Comparison of ENCODE assay signal across 8 cellular contexts in the genomic region with DNA sequence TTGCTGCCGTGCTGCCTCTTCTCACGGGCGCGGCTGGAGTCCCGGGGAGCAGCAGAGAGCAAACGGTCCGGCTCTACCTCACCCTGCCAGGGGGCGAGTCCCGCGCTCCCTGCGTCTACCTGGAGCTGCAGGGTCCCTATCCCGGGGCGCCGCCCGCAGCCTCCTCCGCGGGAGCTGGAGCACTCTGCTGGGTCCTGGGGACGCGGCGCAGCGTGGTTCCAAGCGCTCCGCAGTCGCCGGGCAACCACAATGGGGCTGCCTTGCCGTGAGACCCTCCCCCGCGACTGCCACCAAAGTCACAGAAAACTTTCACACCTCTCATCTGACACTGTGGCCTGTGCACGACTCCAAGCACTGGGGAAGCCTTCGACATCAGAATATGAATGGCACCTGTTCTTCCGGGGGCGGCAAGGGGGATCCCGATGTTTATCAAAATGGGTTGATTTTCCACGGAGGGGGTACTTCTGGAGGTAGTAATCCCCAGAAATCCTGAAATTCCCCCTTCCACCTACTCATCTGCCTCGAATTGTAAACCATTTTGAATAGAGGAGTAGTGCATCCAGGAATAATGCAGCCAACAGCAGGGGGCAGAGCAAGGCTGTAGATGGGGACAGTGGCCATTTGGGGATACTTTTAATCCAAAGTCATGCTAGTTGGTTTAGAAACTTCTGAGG. TPM values are rescaled to one million over a fixed set of nuclear protein-coding genes. Genes with fewer than 3 reads are reported as not detected.
DNase-seq lines count a peak whose midpoint lies in the region; ATAC-seq and TF ChIP-seq lines count a peak whose summit lies in the region.

A gene (minus strand): TSS at position 186 of the 674 bp plus-strand sequence. CDS start 17,542 bp downstream, outside the sequence.

- peaks cover 18% of the 10 kb centered on the region for H3K4me1 Mint-ChIP-seq in CD4-positive, alpha-beta T cell (ENCODE audit: low read depth)

- no peaks in the 10 kb centered on the region for H3K36me3 ChIP-seq in iPS-18a (ENCODE audit: control insufficient read depth, low read depth, low read length)

- intact Hi-C loops in CD4-positive, alpha-beta T cell (cut with DNase I, micrococcal nuclease), result loop anchor here in 1 of 2 experiments (2.0 kb wide), 1 partner anchor 53 kb away; no protein-coding TSS in a partner anchor

- H3K9me3 ChIP-seq in CD4-positive, alpha-beta T cell (ENCODE audit: control insufficient read depth, low read length), result no peaks in the 10 kb centered on the region
- no peaks in the 10 kb centered on the region for H3K9me3 ChIP-seq in iPS-18a (ENCODE audit: control insufficient read depth, low read depth, low read length)

- peaks cover 4% of the 10 kb centered on the region for H3K27me3 ChIP-seq in CD4-positive, alpha-beta T cell (ENCODE audit: control insufficient read depth, insufficient read depth, low read length)
- peaks cover 13% of the 10 kb centered on the region for H3K27me3 ChIP-seq in iPS-18a (ENCODE audit: control insufficient read depth, insufficient read depth, low read length)

- peak within 1 kb of the TSS; percentile 76 for H3K27ac Mint-ChIP-seq in CD4-positive, alpha-beta T cell

- H3K27ac ChIP-seq in CD4-positive, alpha-beta T cell (ENCODE audit: low read depth, low read length), result peak within 1 kb of the TSS; percentile 43
- H3K27ac ChIP-seq in iPS-18a (ENCODE audit: low read length) (no peak within 1 kb of the TSS), skin epidermis (peak within 1 kb of the TSS in 8 of 21 experiments; percentile 6 to 86 (median 50))

- TF ChIP-seq CTCF in CD4-positive, alpha-beta T cell (IDR thresholded peaks at IDR 0.05), result peak; percentile 38
- peak; percentile 53 for TF ChIP-seq CTCF in astrocyte of the spinal cord (IDR thresholded peaks at IDR 0.05; ENCODE audit: low read depth, low read length)

- H3K36me3 Mint-ChIP-seq in CD4-positive, alpha-beta T cell (ENCODE audit: low read depth), result no peaks in the 10 kb centered on the region

- peak; percentile 41 for ATAC-seq in CD4-positive, alpha-beta T cell (ENCODE audit: poor library complexity)
- ATAC-seq in GM19324 (IDR thresholded peaks at IDR 0.05; ENCODE audit: low FRiP score, unreplicated experiment) (peak; percentile 44), HG03175 (IDR thresholded peaks at IDR 0.05; ENCODE audit: unreplicated experiment) (peak; percentile 36)

- H3K4me3 ChIP-seq in astrocyte of the spinal cord (ENCODE audit: low read depth, low read length), result peak within 1 kb of the TSS; percentile 13
- H3K4me3 ChIP-seq in iPS-18a (ENCODE audit: low read length), result peak within 1 kb of the TSS; percentile 72
- peak within 1 kb of the TSS; percentile 28 to 39 (median 33) for H3K4me3 ChIP-seq in skin epidermis

- CTCF ChIA-PET in CD4-positive, alpha-beta T cell (lab: Charles Lee), result no interaction called here

- in situ Hi-C loops in astrocyte of the spinal cord (cut with HindIII; ENCODE audit: low sequenced_read_pairs), result no loop called here

- peaks cover 29% of the 10 kb centered on the region for H3K27me3 Mint-ChIP-seq in CD4-positive, alpha-beta T cell

- POLR2A ChIA-PET in CD4-positive, alpha-beta T cell (lab: Charles Lee), result interaction anchor here (0.5 to 0.9 kb wide), 3 partner anchors 39 to 961 kb away, joined by 3 to 6 read pairs (median 3); no protein-coding TSS in a partner anchor

- no peak within 1 kb of the TSS for H3K9ac ChIP-seq in iPS-18a (ENCODE audit: low read length)

- DNase-seq in CD4-positive, alpha-beta T cell, result peak in 2 of 10 experiments; percentile 4 to 34
- peak; percentile 72 for DNase-seq in NCI-H748 treated with DMSO at 0.1 percent for 48 hours (lab: John Stamatoyannopoulos, UW)
- DNase-seq in astrocyte of the spinal cord (ENCODE audit: low read depth, low spot score), result no peak
- DNase-seq in GOT3 (lab: John Stamatoyannopoulos, UW), result no peak

- H3K4me3 Mint-ChIP-seq in CD4-positive, alpha-beta T cell, result peak within 1 kb of the TSS; percentile 87

- H3K9me3 Mint-ChIP-seq in CD4-positive, alpha-beta T cell, result peaks cover 2% of the 10 kb centered on the region

- H3K4me1 ChIP-seq in iPS-18a (ENCODE audit: control insufficient read depth, low read depth, low read length), result peaks cover 19% of the 10 kb centered on the region

RNA-seq across cellular contexts. Expression of the gene that starts here (rescaled TPM):
- 1 to 10 TPM; 3.9 to 4.8 TPM for total RNA-seq in CD4-positive, alpha-beta T cell

Comparison
In these comparisons a context has a peak if more than half of its experiments do, and no peak if none do; other contexts are left out.
1. H3K4me3 ChIP-seq: peak in every context shown above with its lines; median percentile 72 in iPS-18a; 33 in skin epidermis; 13 in astrocyte of the spinal cord.